ENCODE assay signal across 17 cellular contexts in the genomic region with DNA sequence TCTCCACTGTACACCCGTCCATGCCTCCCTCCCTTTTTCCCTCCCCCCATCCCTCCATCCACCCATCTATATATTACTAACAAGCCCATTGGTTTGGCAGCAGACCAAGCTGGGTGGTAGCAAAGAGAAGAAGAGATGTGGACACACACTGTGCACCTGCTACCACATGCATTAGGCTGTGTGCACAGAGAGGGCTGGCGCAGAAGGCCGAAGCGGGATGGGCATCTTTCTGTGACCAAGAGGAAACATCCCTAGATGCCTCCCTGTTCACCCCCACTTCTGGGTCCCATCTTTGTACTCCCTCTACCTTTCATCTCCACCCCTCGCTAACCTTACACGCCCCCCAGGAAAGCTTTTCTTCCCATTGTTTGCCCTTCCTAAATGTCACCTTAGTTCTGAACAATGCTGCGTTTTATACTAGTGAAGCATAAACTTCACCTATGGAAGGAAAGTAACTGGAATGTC.
DNase-seq lines count a peak whose midpoint lies in the region; ATAC-seq lines count a peak whose summit lies in the region.
"Had no signal": no experiment of that assay in that cellular context is flagged by ENCODE, and none has a peak within 500 bp of the region (broad histone marks: within the 10 kb centered on the region; RNA-seq: fewer than 3 reads in every experiment).

No MANE protein-coding gene starts in this region.

- no peak for ATAC-seq in GM21737 (IDR thresholded peaks at IDR 0.05; ENCODE audit: unreplicated experiment)
- no peak for ATAC-seq in GM19452 (IDR thresholded peaks at IDR 0.05; ENCODE audit: unreplicated experiment)
- ATAC-seq: activated CD4-positive, CD25-positive, alpha-beta regulatory T cell treated with anti-CD3 and anti-CD28 coated beads, Interleukin-2, amount 50 U/mL, for 24 hours; activated CD8-positive, alpha-beta T cell treated with anti-CD3 and anti-CD28 coated beads for 36 hours; CD8-positive, alpha-beta T cell; natural killer cell; stimulated activated naive B cell treated with anti-CD40 and anti-IgM and Interleukin-4, amounts not matched to agents 10 μg/mL and 1 μg/mL and 100 μg/mL, for 72 hours had no signal

- intact Hi-C loops in posterior vena cava (cut with DNase I): loop anchor here in 1 of 2 donors (5.0 kb wide), 1 partner anchor 1310 kb away; no protein-coding TSS in a partner anchor

- H3K27ac ChIP-seq in cingulate gyrus (ENCODE audit: low read depth, low read length): peak overlapping the region; percentile 24
- H3K27ac ChIP-seq: KMS-11, RWPE1 had no signal

- DNase-seq in COLO668 (lab: John Stamatoyannopoulos, UW; ENCODE audit: unreplicated experiment) (peak; percentile 58), NCI-H1092 treated with DMSO at 0.1 percent for 48 hours (lab: John Stamatoyannopoulos, UW) (peak; percentile 28), posterior vena cava (ENCODE audit: low spot score) (peak; percentile 42), DMS79 treated with DMSO at 0.1 percent for 48 hours (lab: John Stamatoyannopoulos, UW) (no peak)
- DNase-seq: activated CD8-positive, alpha-beta T cell treated with anti-CD3 and anti-CD28 coated beads for 36 hours; amniotic stem cell; CD8-positive, alpha-beta T cell; central memory CD4-positive, alpha-beta T cell; MV-4-11; natural killer cell; stimulated activated naive B cell treated with anti-CD40 and anti-IgM and Interleukin-4, amounts not matched to agents 10 μg/mL and 1 μg/mL and 100 μg/mL, for 72 hours had no signal
